In genomic region chr17:64240741-64241347, GRCh38 we compare ENCODE assay signal across 10 cellular contexts. TPM values are rescaled to one million over a fixed set of nuclear protein-coding genes. Genes with fewer than 3 reads are reported as not detected.
DNase-seq lines count a peak whose midpoint lies in the region; ATAC-seq, FAIRE-seq and TF ChIP-seq lines count a peak whose summit lies in the region.
"Had no signal": no experiment of that assay in that cellular context is flagged by ENCODE, and none has a peak within 500 bp of the region (broad histone marks: within the 10 kb centered on the region; RNA-seq: fewer than 3 reads in every experiment).

No MANE protein-coding gene starts in this region.

- peak overlapping the region; percentile 91 for H2AK5ac ChIP-seq in IMR-90 (ENCODE audit: low read depth, low read length)

- intact Hi-C loops in IMR-90 (cut with micrococcal nuclease), result loop anchor here (1.0 kb wide), 1 partner anchor 94 kb away; no protein-coding TSS in a partner anchor
- intact Hi-C loops in kidney (cut with DNase I), result no loop called here

- peak overlapping the region; percentile 53; the same call in 1 of the 2 replicates for H4K91ac ChIP-seq in IMR-90 (ENCODE audit: insufficient read depth, low read depth, low read length)

- peak overlapping the region; percentile 79 for H2BK20ac ChIP-seq in IMR-90 (ENCODE audit: low read depth, low read length)

- peak overlapping the region; percentile 75 for H2BK5ac ChIP-seq in IMR-90 (ENCODE audit: low read depth, low read length, poor library complexity, severe bottlenecking)

- TF ChIP-seq CTCF in IMR-90 (conservative IDR thresholded peaks at IDR 0.05; ENCODE audit: low read depth, low read length) (no peak), choroid plexus epithelial cell (conservative IDR thresholded peaks at IDR 0.05; ENCODE audit: low read depth, low read length) (peak; percentile 1), kidney (IDR thresholded peaks at IDR 0.05; ENCODE audit: borderline replicate concordance, extremely low read depth, insufficient read depth) (no peak), smooth muscle cell (IDR thresholded peaks at IDR 0.05; ENCODE audit: borderline replicate concordance, insufficient read depth, poor library complexity, severe bottlenecking) (no peak)

- H3K4me3 ChIP-seq in IMR-90 (ENCODE audit: insufficient read depth, low read depth, low read length), result no peak overlapping the region
- no peak overlapping the region for H3K4me3 ChIP-seq in choroid plexus epithelial cell (ENCODE audit: low read depth, low read length)
- no peak overlapping the region for H3K4me3 ChIP-seq in kidney (ENCODE audit: low read length in 2 of 2)
- no peak overlapping the region for H3K4me3 ChIP-seq in smooth muscle cell

- peak overlapping the region; percentile 87 for H3K4ac ChIP-seq in IMR-90 (ENCODE audit: low read depth, low read length)

- CTCF ChIA-PET in IMR-90 (lab: Yijun Ruan, JAX), result interaction anchor here (1.5 kb wide), 1 partner anchor 25 kb away, joined by 4 read pairs; no protein-coding TSS in a partner anchor

- H4K8ac ChIP-seq in IMR-90 (ENCODE audit: low read depth in 2 of 2, low read length in 2 of 2), result peak overlapping the region in 1 of 2 experiments; percentile 41; a peak in 2 of 4 replicates

- peak overlapping the region; percentile 32; the same call in 1 of the 2 replicates for H4K5ac ChIP-seq in IMR-90 (ENCODE audit: low read depth, low read length)

- H3K56ac ChIP-seq in IMR-90 (ENCODE audit: extremely low read depth, insufficient read depth, low read length), result no peak overlapping the region

- no peak for TF ChIP-seq RAD21 in IMR-90 (IDR thresholded peaks at IDR 0.05; ENCODE audit: low read length)

- H3K36me3 ChIP-seq in IMR-90 (ENCODE audit: control insufficient read depth, insufficient read depth, low read length), result no peaks in the 10 kb centered on the region
- H3K36me3 ChIP-seq in kidney (ENCODE audit: control insufficient read depth in 1 of 2, insufficient read depth in 2 of 2, low read length in 2 of 2), result no peaks in the 10 kb centered on the region
- no peaks in the 10 kb centered on the region for H3K36me3 ChIP-seq in smooth muscle cell (ENCODE audit: low read depth)

- peak overlapping the region; percentile 24; the same call in 1 of the 2 replicates for H3K23ac ChIP-seq in IMR-90 (ENCODE audit: low read depth, low read length)

- H4K20me1 ChIP-seq in IMR-90 (ENCODE audit: insufficient read depth, low read length), result peaks cover 13% of the 10 kb centered on the region
- H4K20me1 ChIP-seq in smooth muscle cell (ENCODE audit: low read depth), result peaks cover 6% of the 10 kb centered on the region

- peaks cover 51% of the 10 kb centered on the region for H3K79me2 ChIP-seq in smooth muscle cell (ENCODE audit: low read depth)

- peak overlapping the region; percentile 67; the same call in 1 of the 3 replicates for H2BK15ac ChIP-seq in IMR-90 (ENCODE audit: low read depth, low read length)

- H3K9me1 ChIP-seq in IMR-90 (ENCODE audit: insufficient read depth, low read length), result peaks cover 9% of the 10 kb centered on the region

- peak overlapping the region; percentile 70 for H2AK9ac ChIP-seq in IMR-90 (replicated peaks; ENCODE audit: low read depth, low read length, poor library complexity)

- FAIRE-seq in kidney (lab: Jason Lieb, UNC), result no peak

- H2AFZ ChIP-seq in IMR-90 (replicated peaks; ENCODE audit: low read length, poor library complexity), result peak overlapping the region; percentile 81
- H2AFZ ChIP-seq in smooth muscle cell (ENCODE audit: low read depth), result no peak overlapping the region

- 12% methylated on average over 3 of the region's 8 CpGs; no CpG with 5 or more reads in 1 of the 2 experiments for WGBS in IMR-90 (ENCODE audit: extremely low coverage in 2 of 2, insufficient read length in 1 of 2), 2 experiments
- WGBS in smooth muscle cell (ENCODE audit: low lambda C conversion rate), result 7% methylated on average over 8 of the region's 8 CpGs

- POLR2A ChIA-PET in IMR-90 (lab: Charles Lee; ENCODE audit: unreplicated experiment), result interaction anchor here (0.6 kb wide), 2 partner anchors 46 to 94 kb away, joined by 3 read pairs; no protein-coding TSS in a partner anchor

- dilution Hi-C loops in IMR-90 (cut with HindIII; ENCODE audit: low sequenced_read_pairs, unreplicated experiment), result no loop called here

- TF ChIP-seq POLR2A in IMR-90 (IDR thresholded peaks at IDR 0.05; ENCODE audit: low read depth, low read length), result no peak

- H3K27me3 ChIP-seq in IMR-90 (ENCODE audit: control insufficient read depth, insufficient read depth, low read length), result no peaks in the 10 kb centered on the region
- H3K27me3 ChIP-seq in smooth muscle cell (ENCODE audit: low read depth), result no peaks in the 10 kb centered on the region

- peaks cover 42% of the 10 kb centered on the region for H3F3A ChIP-seq in smooth muscle cell (ENCODE audit: low read depth)

- H3K79me1 ChIP-seq in IMR-90 (ENCODE audit: low read depth in 1 of 2, low read length in 2 of 2), result peaks cover 24 to 53% of the 10 kb centered on the region in 2 experiments; a peak in 3 of 4 replicates

- H3K9me3 ChIP-seq in IMR-90 (ENCODE audit: control insufficient read depth, insufficient read depth, low read length), result no peaks in the 10 kb centered on the region
- H3K9me3 ChIP-seq in kidney (ENCODE audit: control insufficient read depth in 1 of 2, low read length in 2 of 2), result no peaks in the 10 kb centered on the region
- H3K9me3 ChIP-seq in smooth muscle cell (replicated peaks; ENCODE audit: low read depth), result no peaks in the 10 kb centered on the region

- H3K4me1 ChIP-seq in IMR-90 (ENCODE audit: control insufficient read depth, insufficient read depth, low read length) (peaks cover 18% of the 10 kb centered on the region), kidney (ENCODE audit: control insufficient read depth in 1 of 2, insufficient read depth in 1 of 2, low read depth in 1 of 2, low read length in 2 of 2) (peaks cover 14% of the 10 kb centered on the region in 2 donors), smooth muscle cell (ENCODE audit: low read depth) (peaks cover 55% of the 10 kb centered on the region)

- H3K18ac ChIP-seq in IMR-90 (ENCODE audit: low read depth, low read length), result peak overlapping the region; percentile 66; the same call in 1 of the 2 replicates

- H3K14ac ChIP-seq in IMR-90 (replicated peaks; ENCODE audit: low read depth, low read length), result peak overlapping the region; percentile 67; the same call in 1 of the 2 replicates

- DNase-seq in IMR-90, result peak; percentile 93
- DNase-seq in choroid plexus epithelial cell (ENCODE audit: low read depth), result peak; percentile 70
- DNase-seq in kidney, result peak; percentile 81
- no peak for DNase-seq in smooth muscle cell (lab: John Stamatoyannopoulos, UW; ENCODE audit: unreplicated experiment)
- no peak for DNase-seq in NCI-H345 treated with DMSO at 0.1 percent for 48 hours (lab: John Stamatoyannopoulos, UW; ENCODE audit: unreplicated experiment)
- DNase-seq in activated CD4-positive, CD25-positive, alpha-beta regulatory T cell (lab: John Stamatoyannopoulos, UW), result no peak
- DNase-seq: cortex of kidney; stimulated activated CD4-positive, alpha-beta T cell treated with anti-CD3 and anti-CD28 coated beads, Interleukin-2, amount 100 ng/mL, for 24 hours had no signal

- H3K4me2 ChIP-seq in IMR-90 (ENCODE audit: low read depth, low read length), result peak overlapping the region; percentile 80
- H3K4me2 ChIP-seq in smooth muscle cell, result peak overlapping the region; percentile 72

- H2BK120ac ChIP-seq in IMR-90 (ENCODE audit: low read depth, low read length), result peak overlapping the region; percentile 79

- no peak overlapping the region for H3K9ac ChIP-seq in IMR-90 (ENCODE audit: low read depth, low read length)
- H3K9ac ChIP-seq in kidney (ENCODE audit: low read length in 2 of 2), result no peak overlapping the region
- no peak overlapping the region for H3K9ac ChIP-seq in smooth muscle cell (ENCODE audit: low read depth)

- in situ Hi-C loops in IMR-90 (cut with MboI; ENCODE audit: low sequenced_read_pairs), result no loop called here

- peak; percentile 75 for ATAC-seq in IMR-90 (ENCODE audit: low read depth)
- no peak for ATAC-seq in GM21381 (IDR thresholded peaks at IDR 0.05; ENCODE audit: unreplicated experiment)
- no peak for ATAC-seq in GM19328 (IDR thresholded peaks at IDR 0.05; ENCODE audit: unreplicated experiment)

- H3K27ac ChIP-seq in IMR-90 (ENCODE audit: insufficient read depth, low read length), result peak overlapping the region; percentile 76
- peak overlapping the region; percentile 34 to 36 for H3K27ac ChIP-seq in kidney (ENCODE audit: low read depth in 2 of 2, low read length in 2 of 2)
- peak overlapping the region; percentile 73 for H3K27ac ChIP-seq in smooth muscle cell (ENCODE audit: low read depth)

- BruUV-seq in IMR-90 (replicated peaks; lab: Mats Ljungman, UMichigan), result no TSS peak

TF ChIP-seq in IMR-90, 13 proteins besides CTCF, POLR2A, EP300 and RAD21 (continues in another document):
- TF ChIP-seq MXI1 (IDR thresholded peaks at IDR 0.05; ENCODE audit: borderline replicate concordance, low read depth, low read length), result peak; percentile 72; the same call in 1 of the 2 replicates
- no peak for TF ChIP-seq NFE2L2 (IDR thresholded peaks at IDR 0.05; ENCODE audit: low read depth, low read length)
- no peak for TF ChIP-seq BHLHE40 (IDR thresholded peaks at IDR 0.05; ENCODE audit: low read depth, low read length)
- TF ChIP-seq USF2 (IDR thresholded peaks at IDR 0.05; ENCODE audit: low read depth, low read length), result peak; percentile 51
- TF ChIP-seq FOS (IDR thresholded peaks at IDR 0.05; ENCODE audit: low read depth, low read length), result 0 out of 2 replicates have a peak, but pooled peaks have one; percentile 27
- no peak for TF ChIP-seq MAFK (IDR thresholded peaks at IDR 0.05; ENCODE audit: low read depth, low read length)
- no peak for TF ChIP-seq RFX5 (IDR thresholded peaks at IDR 0.05; ENCODE audit: low read depth, low read length)
- no peak; the same call in 1 of the 2 replicates for TF ChIP-seq SMC3 (IDR thresholded peaks at IDR 0.05; ENCODE audit: low read depth, low read length)

RNA-seq across cellular contexts. Expression of gene TEX2, which starts 22.2 kb away (rescaled TPM):
- total RNA-seq in IMR-90 (2012; rRNA removed) (21.9 and 24.4 TPM in 2 replicates), kidney (39.1 TPM), smooth muscle cell (25.6 and 26.2 TPM in 2 replicates)
- polyA plus RNA-seq in IMR-90 (2012; rRNA removed) (17.1 and 18.2 TPM in 2 replicates), kidney (ENCODE audit: insufficient read depth, low read depth, low replicate concordance) (14.0 TPM), smooth muscle cell (8.6 and 16.0 TPM in 2 replicates)
- 9.4 and 10.0 TPM in 2 replicates for polyA plus RNA-seq in IMR-90 (2012; cell fraction: cytosol; rRNA removed)
- 6.9 and 17.6 TPM in 2 replicates for polyA plus RNA-seq in IMR-90 (2012; cell fraction: nucleus; rRNA removed; ENCODE audit: low replicate concordance)

Comparison
In these comparisons a context has a peak if more than half of its experiments do, and no peak if none do; other contexts are left out.
1. DNase-seq: peak in IMR-90 (single experiment), choroid plexus epithelial cell (single experiment) and kidney (single experiment); none in smooth muscle cell (single experiment), NCI-H345 treated with DMSO at 0.1 percent for 48 hours (single experiment) and activated CD4-positive, CD25-positive, alpha-beta regulatory T cell (0 of 4).
2. Peak in every context shown above with its lines, with median percentiles within 50 percentile points of each other: H3K27ac ChIP-seq.